1 cellular context compared by ENCODE assay signal in the genomic region with DNA sequence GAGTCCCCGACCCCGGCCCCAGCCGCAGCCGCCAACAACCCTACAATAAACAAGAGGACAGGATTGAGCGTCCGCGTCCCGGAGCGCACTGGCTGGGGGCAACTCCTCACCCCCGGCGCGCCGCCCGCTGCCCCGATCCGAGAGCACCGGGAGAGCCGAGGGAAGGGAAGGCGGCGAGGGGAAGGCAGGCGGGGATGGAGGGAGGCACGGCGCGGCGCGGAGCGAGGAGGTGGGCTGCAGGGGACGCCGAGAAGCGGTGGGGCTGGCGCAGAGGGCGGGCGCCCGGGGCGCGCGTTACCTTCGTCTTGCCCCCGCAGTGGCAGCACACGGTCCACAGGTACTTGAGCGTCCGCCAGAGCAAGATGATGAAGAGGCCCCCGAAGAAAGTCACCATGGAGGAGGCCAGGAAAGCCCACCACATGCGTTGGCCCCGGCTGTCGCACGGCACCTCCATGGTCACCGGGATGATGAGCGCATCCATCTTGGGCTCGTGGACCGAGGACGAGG.
TF ChIP-seq lines count a peak whose summit lies in the region.

No MANE protein-coding gene starts in this region.

TF ChIP-seq in GM12878, 131 proteins besides CTCF, POLR2A, EP300 and RAD21:
- TF ChIP-seq MXI1 (IDR thresholded peaks at IDR 0.05; ENCODE audit: low read depth, low read length), result 0 out of 2 replicates have a peak, but pooled peaks have one; percentile 23
- TF ChIP-seq CBFB (IDR thresholded peaks at IDR 0.05; ENCODE audit: low read depth), result no peak
- TF ChIP-seq MYC (IDR thresholded peaks at IDR 0.05; ENCODE audit: insufficient read depth, insufficient read length, insufficient replicate concordance, low read length, severe bottlenecking), result no peak
